Comparison of ENCODE assay signal across 8 cellular contexts in genomic region chr5:179658179-179658856, GRCh38. TPM values are rescaled to one million over a fixed set of nuclear protein-coding genes. Genes with fewer than 3 reads are reported as not detected.
DNase-seq lines count a peak whose midpoint lies in the region; ATAC-seq and TF ChIP-seq lines count a peak whose summit lies in the region.
"Not testable (repeated sequence)": the region's sequence is repeated elsewhere in the genome, so short reads cannot be mapped to it uniquely, and the experiment has no call there.

No MANE protein-coding gene starts in this region.

- DNase-seq in Caki2 (ENCODE audit: low read depth) = peak; percentile 30
- DNase-seq in NT2/D1 (ENCODE audit: low read depth, low spot score); esophagus squamous epithelium (lab: John Stamatoyannopoulos, UW); stomach: not testable (repeated sequence)

- H3K27ac ChIP-seq in esophagus squamous epithelium (peak overlapping the region in 3 of 4 donors; percentile 44 to 70 (median 68)), stomach (peak overlapping the region; percentile 9 to 74 (median 55))
- not testable (repeated sequence) for H3K27ac ChIP-seq in mesodermal cell (ENCODE audit: low read depth, low read length, severe bottlenecking)

- H3K9me3 ChIP-seq in NT2/D1 (ENCODE audit: insufficient read depth, low read length); esophagus squamous epithelium; mesodermal cell (ENCODE audit: control insufficient read depth, low read length); stomach: not testable (repeated sequence)

- not testable (repeated sequence) for TF ChIP-seq EP300 in stomach (IDR thresholded peaks at IDR 0.05)

- H3K4me3 Mint-ChIP-seq in activated T-helper 17 cell treated with anti-CD3 and anti-CD28 coated beads, Interleukin-2, amount 50 U/mL, for 72 hours = peak overlapping the region; percentile 84

- in situ Hi-C loops in Caki2 (cut with HindIII; ENCODE audit: low pct_unique_long_range_greater_than_20kb, low sequenced_read_pairs) = not testable (repeated sequence)

- H3K36me3 Mint-ChIP-seq in activated T-helper 17 cell treated with anti-CD3 and anti-CD28 coated beads, Interleukin-2, amount 50 U/mL, for 72 hours (ENCODE audit: low read depth) = not testable (repeated sequence)

- H3K4me3 ChIP-seq in NT2/D1 (ENCODE audit: insufficient read length, low read depth) = peak overlapping the region; percentile 31
- peak overlapping the region; percentile 27 to 66 (median 48) for H3K4me3 ChIP-seq in esophagus squamous epithelium
- H3K4me3 ChIP-seq in mesodermal cell (ENCODE audit: extremely low read depth, insufficient read depth, low read length, poor library complexity, severe bottlenecking) = peak overlapping the region; percentile 33
- peak overlapping the region; percentile 44 to 53 (median 52) for H3K4me3 ChIP-seq in stomach

- ATAC-seq in GM21367 (IDR thresholded peaks at IDR 0.05; ENCODE audit: unreplicated experiment) (peak; percentile 43), HG03175 (IDR thresholded peaks at IDR 0.05; ENCODE audit: unreplicated experiment) (peak; percentile 69)
- ATAC-seq in activated T-helper 17 cell treated with anti-CD3 and anti-CD28 coated beads, Interleukin-2, amount 50 U/mL, for 72 hours (replicated peaks) = not testable (repeated sequence)

- intact Hi-C loops in esophagus squamous epithelium (cut with DNase I); stomach (cut with DNase I; ENCODE audit: low total_unique reads): not testable (repeated sequence)

- not testable (repeated sequence) for H3K9ac ChIP-seq in NT2/D1 (ENCODE audit: insufficient read length, low read depth)

- not testable (repeated sequence) for H3K4me1 Mint-ChIP-seq in activated T-helper 17 cell treated with anti-CD3 and anti-CD28 coated beads, Interleukin-2, amount 50 U/mL, for 72 hours

- not testable (repeated sequence) for H3K27me3 ChIP-seq in NT2/D1 (ENCODE audit: insufficient read depth, insufficient read length); esophagus squamous epithelium; stomach

- not testable (repeated sequence) for TF ChIP-seq CTCF in esophagus squamous epithelium (IDR thresholded peaks at IDR 0.05); stomach (IDR thresholded peaks at IDR 0.05)

- not testable (repeated sequence) for H3K27me3 Mint-ChIP-seq in activated T-helper 17 cell treated with anti-CD3 and anti-CD28 coated beads, Interleukin-2, amount 50 U/mL, for 72 hours

- not testable (repeated sequence) for TF ChIP-seq POLR2A in esophagus squamous epithelium (IDR thresholded peaks at IDR 0.05); stomach (IDR thresholded peaks at IDR 0.05)

- not testable (repeated sequence) for H3K4me1 ChIP-seq in NT2/D1 (ENCODE audit: insufficient read depth, insufficient read length); esophagus squamous epithelium; mesodermal cell (ENCODE audit: control insufficient read depth, insufficient read depth, low read length, poor library complexity, severe bottlenecking)
- H3K4me1 ChIP-seq in stomach = peaks cover 0 to 13% (median 11%) of the 10 kb centered on the region in 4 donors

- H3K36me3 ChIP-seq in NT2/D1 (ENCODE audit: insufficient read depth, insufficient read length, low read length); esophagus squamous epithelium; mesodermal cell (ENCODE audit: control insufficient read depth, insufficient read depth, low read length); stomach: not testable (repeated sequence)

- WGBS in esophagus squamous epithelium, 2 donors = 3% methylated on average over 9 to 10 of the region's 29 CpGs
- WGBS in mesodermal cell (ENCODE audit: insufficient coverage in 2 of 2), 2 experiments = 23 to 32% methylated on average over 8 of the region's 29 CpGs
- WGBS in stomach, 5 donors = 2 to 10% (median 4%) methylated on average over 9 to 12 of the region's 29 CpGs

- not testable (repeated sequence) for H3K9me3 Mint-ChIP-seq in activated T-helper 17 cell treated with anti-CD3 and anti-CD28 coated beads, Interleukin-2, amount 50 U/mL, for 72 hours

- not testable (repeated sequence) for H3K27ac Mint-ChIP-seq in activated T-helper 17 cell treated with anti-CD3 and anti-CD28 coated beads, Interleukin-2, amount 50 U/mL, for 72 hours

RNA-seq across cellular contexts. Expression of gene CBY3, which starts 22.5 kb away (rescaled TPM):
- not detected in 2 replicates for total RNA-seq in Caki2 (2014; rRNA removed; shearing (Covaris generic); ENCODE audit: low replicate concordance)
- total RNA-seq in activated T-helper 17 cell treated with anti-CD3 and anti-CD28 coated beads, Interleukin-2, amount 50 U/mL, for 72 hours = not detected
- total RNA-seq in esophagus squamous epithelium (not detected), stomach (not detected)
- polyA plus RNA-seq in mesodermal cell (2013, experiment 1 of 2) = not detected
- polyA plus RNA-seq in mesodermal cell (2013, experiment 2 of 2) = not detected
- under 1 TPM in 1 of 3 donors, not detected in 2; 0.15 TPM for polyA plus RNA-seq in stomach

RNA-seq across cellular contexts. Expression of gene HNRNPH1, which starts 34.8 kb away (rescaled TPM):
- 48.8 and 52.9 TPM in 2 replicates for total RNA-seq in Caki2 (2014; rRNA removed; shearing (Covaris generic); ENCODE audit: low replicate concordance)
- 100 to 1,000 TPM; 761 to 957 TPM for total RNA-seq in activated T-helper 17 cell treated with anti-CD3 and anti-CD28 coated beads, Interleukin-2, amount 50 U/mL, for 72 hours
- 100 to 1,000 TPM; 209 to 645 (median 383) TPM for total RNA-seq in esophagus squamous epithelium
- 398 TPM for polyA plus RNA-seq in mesodermal cell (2013, experiment 1 of 2)
- polyA plus RNA-seq in mesodermal cell (2013, experiment 2 of 2) = 401 TPM
- 1,000 to 10,000 TPM in 1 of 5 donors, 100 to 1,000 TPM in 4; 468 to 1,215 (median 732) TPM for total RNA-seq in stomach
- polyA plus RNA-seq in stomach = 100 to 1,000 TPM in 2 of 3 donors, 10 to 100 TPM in 1; 87.5 to 193 (median 106) TPM

RNA-seq across cellular contexts. Expression of gene CANX, which starts 40.4 kb away (rescaled TPM):
- total RNA-seq in Caki2 (2014; rRNA removed; shearing (Covaris generic); ENCODE audit: low replicate concordance) = 596 and 607 TPM in 2 replicates
- total RNA-seq in activated T-helper 17 cell treated with anti-CD3 and anti-CD28 coated beads, Interleukin-2, amount 50 U/mL, for 72 hours = 100 to 1,000 TPM; 605 to 614 TPM
- total RNA-seq in esophagus squamous epithelium = 100 to 1,000 TPM; 200 to 321 (median 252) TPM
- polyA plus RNA-seq in mesodermal cell (2013, experiment 1 of 2) = 326 TPM
- 321 TPM for polyA plus RNA-seq in mesodermal cell (2013, experiment 2 of 2)
- total RNA-seq in stomach = 100 to 1,000 TPM; 142 to 638 (median 342) TPM
- 100 to 1,000 TPM in 1 of 3 donors, 10 to 100 TPM in 2; 81.7 to 100 (median 86.4) TPM for polyA plus RNA-seq in stomach
